Comparison of ENCODE assay signal across 8 cellular contexts in genomic region chr13:45047394-45048328, GRCh38. TPM values are rescaled to one million over a fixed set of nuclear protein-coding genes. Genes with fewer than 3 reads are reported as not detected.
A peak's percentile ranks its signal among the peaks of the same experiment; 100 is the strongest.
DNase-seq lines count a peak whose midpoint lies in the region; TF ChIP-seq lines count a peak whose summit lies in the region.

No MANE protein-coding gene starts in this region.

- H2AK5ac ChIP-seq in H9 (ENCODE audit: insufficient read length, low read length) = no peak overlapping the region

- H3K4me3 Mint-ChIP-seq in H9 = peak overlapping the region; percentile 71 to 81

- H3K23me2 ChIP-seq in H9 (ENCODE audit: insufficient read length, low read depth, low read length, poor library complexity, severe bottlenecking) = peaks cover 4% of the 10 kb centered on the region

- no peak overlapping the region for H4K8ac ChIP-seq in H9 (replicated peaks; ENCODE audit: insufficient read length, low read depth, low read length)

- in situ Hi-C loops in astrocyte of the cerebellum (cut with HindIII; ENCODE audit: low sequenced_read_pairs) = no loop called here

- H3K36me3 ChIP-seq in hepatocyte (replicated peaks; ENCODE audit: insufficient read depth, low read depth) (no peaks in the 10 kb centered on the region), rectal smooth muscle tissue (ENCODE audit: control insufficient read depth, insufficient read depth, low read length) (no peaks in the 10 kb centered on the region), uterus (no peaks in the 10 kb centered on the region)

- 0 out of 7 replicates have a peak overlapping the region, but pooled peaks of 1 of the 3 experiments have one; percentile 41 for H3K27ac Mint-ChIP-seq in H9

- H3K4me3 ChIP-seq in astrocyte of the cerebellum (ENCODE audit: low read depth, low read length) = peak overlapping the region; percentile 50
- H3K4me3 ChIP-seq in hepatocyte = peak overlapping the region; percentile 30
- peak overlapping the region; percentile 68 for H3K4me3 ChIP-seq in rectal smooth muscle tissue (ENCODE audit: low read length)
- no peak overlapping the region for H3K4me3 ChIP-seq in uterus

- H4K91ac ChIP-seq in H9 (ENCODE audit: insufficient read length, low read depth, low read length) = no peak overlapping the region

- H3K56ac ChIP-seq in H9 (ENCODE audit: insufficient read length, low read depth, low read length) = no peak overlapping the region

- peaks cover 1% of the 10 kb centered on the region for H3K27me3 Mint-ChIP-seq in H9 (ENCODE audit: low read depth)

- H2BK20ac ChIP-seq in H9 (ENCODE audit: low read depth, low read length, poor library complexity, severe bottlenecking) = no peak overlapping the region

- H3K9me3 ChIP-seq in H9 (ENCODE audit: control insufficient read depth, low read depth, low read length) (no peaks in the 10 kb centered on the region), hepatocyte (ENCODE audit: low read depth) (no peaks in the 10 kb centered on the region), uterus (no peaks in the 10 kb centered on the region)

- no peak for TF ChIP-seq POLR2A in uterus (IDR thresholded peaks at IDR 0.05)

- no peak overlapping the region for H2BK15ac ChIP-seq in H9 (ENCODE audit: low read depth, low read length)

- H3K27me3 ChIP-seq in H9 (ENCODE audit: insufficient read depth, low read length) (no peaks in the 10 kb centered on the region), hepatocyte (no peaks in the 10 kb centered on the region), rectal smooth muscle tissue (ENCODE audit: control insufficient read depth, insufficient read depth, low read length) (peaks cover 1% of the 10 kb centered on the region), uterus (no peaks in the 10 kb centered on the region)

- H3K9me3 Mint-ChIP-seq in H9 = no peaks in the 10 kb centered on the region

- no peak overlapping the region for H3T11ph ChIP-seq in H9 (ENCODE audit: low read length)

- no peak overlapping the region for H4K5ac ChIP-seq in H9 (ENCODE audit: insufficient read length, low read depth, low read length)

- H3K4me2 ChIP-seq in H9 (ENCODE audit: insufficient read depth, insufficient read length, low read length) (peak overlapping the region; percentile 84), hepatocyte (peak overlapping the region; percentile 88)

- H3K9ac ChIP-seq in H9 (ENCODE audit: extremely low read depth, insufficient read length, low read length) (no peak overlapping the region), rectal smooth muscle tissue (ENCODE audit: low read length) (no peak overlapping the region)

- H3K27ac ChIP-seq in H9 (ENCODE audit: insufficient read length, low read depth, low read length) = no peak overlapping the region
- H3K27ac ChIP-seq in hepatocyte = no peak overlapping the region
- no peak overlapping the region for H3K27ac ChIP-seq in rectal smooth muscle tissue (ENCODE audit: low read depth, low read length)
- H3K27ac ChIP-seq in uterus = no peak overlapping the region

- H4K20me1 ChIP-seq in H9 (ENCODE audit: control insufficient read depth, insufficient read depth, insufficient read length) (no peaks in the 10 kb centered on the region), hepatocyte (ENCODE audit: insufficient read depth, poor library complexity, severe bottlenecking) (no peaks in the 10 kb centered on the region)

- WGBS in H9 (ENCODE audit: extremely low coverage, insufficient read length, low lambda C conversion rate) = no CpG with 5 or more reads among the region's 10 CpGs
- whole genome bisulfite sequencing in hepatocyte (ENCODE audit: low lambda C conversion rate, missing lambda C conversion rate) = 19% methylated on average over 10 of the region's 10 CpGs

- peaks cover 20 to 36% of the 10 kb centered on the region in 2 experiments for H3K4me1 Mint-ChIP-seq in H9

- no peak overlapping the region for H2BK120ac ChIP-seq in H9 (ENCODE audit: low read depth, low read length, poor library complexity, severe bottlenecking)

- no peak overlapping the region for H3K14ac ChIP-seq in H9 (ENCODE audit: insufficient read depth, low read length)

- H3K4ac ChIP-seq in H9 (ENCODE audit: low read depth, low read length) = no peak overlapping the region

- H3K4me1 ChIP-seq in H9 (ENCODE audit: insufficient read depth, low read length) (no peaks in the 10 kb centered on the region), hepatocyte (ENCODE audit: insufficient read depth) (no peaks in the 10 kb centered on the region), rectal smooth muscle tissue (ENCODE audit: control insufficient read depth, insufficient read depth, low read length) (no peaks in the 10 kb centered on the region), uterus (no peaks in the 10 kb centered on the region)

- H3K79me2 ChIP-seq in H9 (ENCODE audit: insufficient read depth, low read length) = no peaks in the 10 kb centered on the region
- H3K79me2 ChIP-seq in hepatocyte = no peaks in the 10 kb centered on the region

- H2AFZ ChIP-seq in H9 (ENCODE audit: low read length) = no peak overlapping the region
- peak overlapping the region; percentile 88 for H2AFZ ChIP-seq in hepatocyte

- H3K79me1 ChIP-seq in H9 (ENCODE audit: insufficient read depth, low read depth, low read length, poor library complexity, severe bottlenecking) = no peaks in the 10 kb centered on the region

- DNase-seq in DMS 273 treated with DMSO at 0.1 percent for 48 hours (lab: John Stamatoyannopoulos, UW) = peak; percentile 43
- DNase-seq in H9 = peak; percentile 74
- DNase-seq in NCI-H146 (lab: John Stamatoyannopoulos, UW) = peak; percentile 73
- DNase-seq in T-helper 9 cell = peak; percentile 60
- DNase-seq in astrocyte of the cerebellum (ENCODE audit: low read depth) = peak; percentile 61
- DNase-seq in hepatocyte (ENCODE audit: low spot score) = peak; percentile 89
- DNase-seq in uterus = peak; percentile 65 to 68

- no peak overlapping the region for H3K23ac ChIP-seq in H9 (ENCODE audit: insufficient read length, low read depth, low read length)

- intact Hi-C loops in uterus (cut with DNase I; ENCODE audit: low total_unique reads) = loop anchor here (10.0 kb wide), 1 partner anchor 257 kb away; no protein-coding TSS in a partner anchor

- no peak overlapping the region for H3K18ac ChIP-seq in H9 (ENCODE audit: insufficient read length, low read depth, low read length)

- H2BK12ac ChIP-seq in H9 (ENCODE audit: insufficient read length, low read depth, low read length) = no peak overlapping the region

- no peaks in the 10 kb centered on the region for H3K9me2 ChIP-seq in hepatocyte (replicated peaks; ENCODE audit: insufficient read depth)

- no peak overlapping the region for H2BK5ac ChIP-seq in H9 (ENCODE audit: insufficient read length, low read length)

- TF ChIP-seq CTCF in H9 (conservative IDR thresholded peaks at IDR 0.05) (peak; percentile 93), astrocyte of the cerebellum (IDR thresholded peaks at IDR 0.05; ENCODE audit: low read depth, low read length, missing control alignments) (peak; percentile 87), hepatocyte (IDR thresholded peaks at IDR 0.05; ENCODE audit: poor library complexity) (peak; percentile 94), uterus (IDR thresholded peaks at IDR 0.05) (peak; percentile 81 to 91 (median 86))

- no peaks in the 10 kb centered on the region for H3K36me3 Mint-ChIP-seq in H9 (ENCODE audit: insufficient read depth in 1 of 3, low read depth in 3 of 3)

RNA-seq across cellular contexts. Expression of gene GPALPP1, which starts 58.3 kb away (rescaled TPM):
- total RNA-seq in H9 (2021) (20.3 and 21.9 TPM in 2 replicates), hepatocyte (27.1 and 32.1 TPM in 2 replicates), uterus (10 to 100 TPM in 3 of 4 donors, 1 to 10 TPM in 1; 8.7 to 55.2 (median 28.1) TPM)
- 11.4 and 15.7 TPM in 2 replicates for polyA plus RNA-seq in hepatocyte

RNA-seq across cellular contexts. Expression of gene NUFIP1, which starts 58.4 kb away (rescaled TPM):
- total RNA-seq in H9 (2021) = 17.0 and 17.1 TPM in 2 replicates
- 3.3 and 4.3 TPM in 2 replicates for total RNA-seq in hepatocyte
- polyA plus RNA-seq in hepatocyte = 5.5 and 6.2 TPM in 2 replicates
- 1 to 10 TPM in 2 of 4 donors, under 1 TPM in 2; 0.51 to 7.3 (median 2.9) TPM for total RNA-seq in uterus

Comparison
In these comparisons a context has a peak if more than half of its experiments do, and no peak if none do; other contexts are left out.
1. H3K4me3 ChIP-seq: peak in astrocyte of the cerebellum (single experiment), hepatocyte (single experiment) and rectal smooth muscle tissue (single experiment); none in uterus (0 of 2).
2. Peak in every context shown above with its lines, with median percentiles within 50 percentile points of each other: DNase-seq and CTCF ChIP-seq.